In the genomic region with DNA sequence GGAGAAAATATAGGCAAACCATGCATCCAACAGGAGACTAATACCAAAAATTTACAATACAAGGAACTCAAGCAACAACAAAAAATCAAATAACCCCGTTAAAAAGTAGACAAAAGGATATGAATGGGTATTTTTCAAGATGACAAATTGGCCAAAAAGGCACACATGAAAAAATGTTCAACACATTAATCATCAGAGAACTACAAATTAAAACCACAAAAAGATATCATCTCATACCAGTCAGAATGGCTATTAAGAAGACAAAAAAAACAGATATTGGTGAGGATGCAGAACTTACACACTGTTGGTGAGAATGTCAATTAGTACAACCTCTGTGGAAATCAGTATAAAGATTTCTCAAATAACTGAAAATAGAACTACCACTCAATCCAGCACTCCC, we compare ENCODE assay signal across 19 cellular contexts. TPM values are rescaled to one million over a fixed set of nuclear protein-coding genes. Genes with fewer than 3 reads are reported as not detected.
DNase-seq lines count a peak whose midpoint lies in the region; ATAC-seq, FAIRE-seq and TF ChIP-seq lines count a peak whose summit lies in the region.
"Had no signal": no experiment of that assay in that cellular context is flagged by ENCODE, and none has a peak within 500 bp of the region (broad histone marks: within the 10 kb centered on the region; RNA-seq: fewer than 3 reads in every experiment).

No MANE protein-coding gene starts in this region.

- intact Hi-C loops in HepG2 (cut with micrococcal nuclease; ENCODE audit: unreplicated experiment), result no loop called here
- intact Hi-C loops in esophagus muscularis mucosa (cut with DNase I), result no loop called here

- FAIRE-seq in HepG2 (lab: Jason Lieb, UNC), result no peak

- peaks cover 9 to 61% of the 10 kb centered on the region in 2 experiments for H3K36me3 ChIP-seq in HepG2 (replicated peaks in 1 of 2; ENCODE audit: control insufficient read depth in 1 of 2, insufficient read depth in 2 of 2, low read length in 2 of 2)
- peaks cover 5 to 71% (median 28%) of the 10 kb centered on the region in 4 donors for H3K36me3 ChIP-seq in esophagus muscularis mucosa

- DNase-seq in A172 (ENCODE audit: low spot score) (peak; percentile 34), HCEC 1CT (peak; percentile 78), amniotic epithelial cell (ENCODE audit: low read depth) (peak; percentile 36), foreskin keratinocyte (peak; percentile 12 to 55), DMS79 treated with DMSO at 0.1 percent for 48 hours (lab: John Stamatoyannopoulos, UW) (no peak), HepG2 (ENCODE audit: low spot score) (no peak), esophagus muscularis mucosa (ENCODE audit: extremely low spot score) (no peak)
- no peak for DNase-seq in effector CD8-positive, alpha-beta T cell (lab: John Stamatoyannopoulos, UW)
- DNase-seq: activated B cell treated with CpG ODN at 0.5 μM for 24 hours; activated naive CD8-positive, alpha-beta T cell treated with anti-CD3 and anti-CD28 coated beads for 36 hours; caudate nucleus; CD4-positive, CD25-positive, alpha-beta regulatory T cell; H7; hippocampal formation; NCI-H1105; NCI-H526 treated with DMSO at 0.1 percent for 48 hours; stimulated activated naive CD8-positive, alpha-beta T cell treated with anti-CD3 and anti-CD28 coated beads, Interleukin-15, amount 100 ng/mL, for 72 hours; upper lobe of left lung had no signal

- peaks cover 16% of the 10 kb centered on the region for H3K79me2 ChIP-seq in HepG2 (ENCODE audit: insufficient read depth, low read length)

- H3K9ac ChIP-seq in HepG2 (ENCODE audit: insufficient read depth, low read depth, low read length), result no peak overlapping the region

- in situ Hi-C loops in HepG2 (cut with HindIII; ENCODE audit: extremely low pct_ligation_motif_present, low pct_unique_long_range_greater_than_20kb), result loop anchor here (25.0 kb wide), 1 partner anchor 280 kb away; no protein-coding TSS in a partner anchor

- POLR2A ChIA-PET in HepG2 (lab: Yijun Ruan, JAX), result no interaction called here

- H3K4me2 ChIP-seq in HepG2 (ENCODE audit: low read depth, low read length), result no peak overlapping the region

- no peaks in the 10 kb centered on the region for H4K20me1 ChIP-seq in HepG2 (ENCODE audit: insufficient read depth, low read length)

- BruUV-seq in HepG2 (replicated peaks; lab: Mats Ljungman, UMichigan), result no TSS peak

- CTCF ChIA-PET in HepG2 (lab: Yijun Ruan, JAX; ENCODE audit: low intra/inter-chr PET ratio, low total read pairs), result no interaction called here

- H3K4me3 ChIP-seq in HepG2 (replicated peaks in 1 of 3; ENCODE audit: insufficient read depth in 1 of 3, low read depth in 2 of 3, low read length in 3 of 3) (no peak overlapping the region), esophagus muscularis mucosa (no peak overlapping the region)
- H3K4me3 ChIP-seq: SJSA1, upper lobe of left lung had no signal

- no peak for TF ChIP-seq EP300 in HepG2 (IDR thresholded peaks at IDR 0.05; ENCODE audit: low read depth in 2 of 2, low read length in 2 of 2)
- TF ChIP-seq EP300 in HepG2 (CRISPR knock-in tag; IDR thresholded peaks at IDR 0.05; ENCODE audit: borderline replicate concordance), result no peak
- TF ChIP-seq EP300 in esophagus muscularis mucosa (IDR thresholded peaks at IDR 0.05), result no peak

- TF ChIP-seq CTCF in foreskin keratinocyte (conservative IDR thresholded peaks at IDR 0.05), result no peak
- TF ChIP-seq CTCF in HepG2 (CRISPR knock-in tag; IDR thresholded peaks at IDR 0.05), result no peak
- TF ChIP-seq CTCF in esophagus muscularis mucosa (IDR thresholded peaks at IDR 0.05), result no peak

- H3K27me3 ChIP-seq in foreskin keratinocyte (no peaks in the 10 kb centered on the region), HepG2 (ENCODE audit: control insufficient read depth in 1 of 2, insufficient read depth in 2 of 2, low read length in 2 of 2) (no peaks in the 10 kb centered on the region), esophagus muscularis mucosa (no peaks in the 10 kb centered on the region)
- H3K27me3 ChIP-seq: SJSA1, upper lobe of left lung had no signal

- H3K9me3 ChIP-seq in HepG2 (ENCODE audit: low read length) (no peaks in the 10 kb centered on the region), esophagus muscularis mucosa (no peaks in the 10 kb centered on the region)
- H3K9me3 ChIP-seq: SJSA1, upper lobe of left lung had no signal

- no peak for TF ChIP-seq RAD21 in HepG2 (CRISPR knock-in tag; IDR thresholded peaks at IDR 0.05)

- H3K4me1 ChIP-seq in foreskin keratinocyte (peaks cover 9% of the 10 kb centered on the region), HepG2 (ENCODE audit: insufficient read depth, low read length) (no peaks in the 10 kb centered on the region), esophagus muscularis mucosa (no peaks in the 10 kb centered on the region)
- H3K4me1 ChIP-seq: SJSA1, upper lobe of left lung had no signal

- TF ChIP-seq POLR2A in HepG2 (IDR thresholded peaks at IDR 0.05; ENCODE audit: insufficient read depth in 1 of 2, low read depth in 2 of 2, low read length in 2 of 2), result no peak
- TF ChIP-seq POLR2A in esophagus muscularis mucosa (IDR thresholded peaks at IDR 0.05; ENCODE audit: low read depth), result no peak

- no peak overlapping the region for H3K27ac ChIP-seq in foreskin keratinocyte
- no peak overlapping the region for H3K27ac ChIP-seq in HepG2 (ENCODE audit: extremely low read length, insufficient read depth, low read length)
- no peak overlapping the region for H3K27ac ChIP-seq in esophagus muscularis mucosa (replicated peaks in 1 of 4)
- H3K27ac ChIP-seq: SJSA1, upper lobe of left lung had no signal

- ATAC-seq in foreskin keratinocyte (peak; percentile 70), HepG2 (no peak)
- ATAC-seq: stimulated activated naive CD8-positive, alpha-beta T cell treated with anti-CD3 and anti-CD28 coated beads, Interleukin-15, amount 100 ng/mL, for 72 hours had no signal

- H2AFZ ChIP-seq in HepG2 (ENCODE audit: low read length), result no peak overlapping the region

- 97% methylated on average over 1 of the region's 1 CpG for WGBS in HepG2 (ENCODE audit: low lambda C conversion rate)
- 85% methylated on average over 1 of the region's 1 CpG for WGBS in esophagus muscularis mucosa

TF ChIP-seq in HepG2, 621 proteins besides CTCF, POLR2A, EP300 and RAD21 (continues in another document):
- TF ChIP-seq ZNF879 (CRISPR knock-in tag; IDR thresholded peaks at IDR 0.05), result no peak
- no peak for TF ChIP-seq SNAI1 (CRISPR knock-in tag; IDR thresholded peaks at IDR 0.05; ENCODE audit: borderline replicate concordance)
- no peak for TF ChIP-seq KDM5B (CRISPR knock-in tag; IDR thresholded peaks at IDR 0.05; ENCODE audit: borderline replicate concordance)
- TF ChIP-seq ZNF317 (CRISPR knock-in tag; IDR thresholded peaks at IDR 0.05), result no peak

RNA-seq across cellular contexts. Expression of a gene that starts 35.0 kb away (rescaled TPM):
- total RNA-seq in A172 (2014; rRNA removed; shearing (Covaris generic)), result 69.0 and 75.4 TPM in 2 replicates
- 39.4 and 40.0 TPM in 2 replicates for total RNA-seq in foreskin keratinocyte
- 20.9 and 23.3 TPM in 2 replicates for polyA plus RNA-seq in foreskin keratinocyte
- 38.7 and 50.2 TPM in 2 replicates for total RNA-seq in HepG2 (2016; rRNA removed; fragmentation: Illumina TruSeq; extraction: Trizol)
- total RNA-seq in HepG2 (2016; cell fraction: cytosol; rRNA removed; fragmentation: Illumina TruSeq; extraction: Trizol; ENCODE audit: low read depth), result 14.0 and 19.4 TPM in 2 replicates
- total RNA-seq in HepG2 (2016; cell fraction: insoluble cytoplasmic fraction; rRNA removed; fragmentation: Illumina TruSeq; extraction: Trizol), result 38.8 and 49.0 TPM in 2 replicates
- total RNA-seq in HepG2 (2016; cell fraction: membrane; rRNA removed; fragmentation: Illumina TruSeq; extraction: Trizol), result 23.9 and 33.2 TPM in 2 replicates
- 39.3 and 43.5 TPM in 2 replicates for total RNA-seq in HepG2 (2016; cell fraction: nucleus; rRNA removed; fragmentation: Illumina TruSeq; extraction: Trizol)
- polyA plus RNA-seq in HepG2 (2011; rRNA removed), result 13.5 and 18.1 TPM in 2 replicates
- 8.0 and 11.3 TPM in 2 replicates for polyA plus RNA-seq in HepG2 (2011; cell fraction: cytosol; rRNA removed)
- 14.7 and 17.6 TPM in 2 replicates for polyA plus RNA-seq in HepG2 (2011; cell fraction: nucleus; rRNA removed)
- 13.9 and 16.3 TPM in 2 replicates for polyA plus RNA-seq in HepG2 (2012)
- polyA plus RNA-seq in HepG2 (2016; cell fraction: cytosol; fragmentation: Illumina TruSeq; extraction: Trizol; ENCODE audit: low read depth), result 1.5 and 1.8 TPM in 2 replicates
- polyA plus RNA-seq in HepG2 (2016; cell fraction: insoluble cytoplasmic fraction; fragmentation: Illumina TruSeq; extraction: Trizol; ENCODE audit: low read depth), result 28.6 and 28.7 TPM in 2 replicates
- 2.3 and 3.2 TPM in 2 replicates for polyA plus RNA-seq in HepG2 (2016; cell fraction: membrane; fragmentation: Illumina TruSeq; extraction: Trizol; ENCODE audit: low read depth)
- polyA plus RNA-seq in HepG2 (2016; cell fraction: nucleus; fragmentation: Illumina TruSeq; extraction: Trizol; ENCODE audit: insufficient read depth, low read depth), result 28.1 and 32.8 TPM in 2 replicates
- polyA minus RNA-seq in HepG2 (2011; rRNA and poly(A)+ RNA removed; ENCODE audit: low replicate concordance), result 14.4 and 24.2 TPM in 2 replicates
- polyA minus RNA-seq in HepG2 (2011; cell fraction: cytosol; rRNA and poly(A)+ RNA removed), result 12.3 and 12.7 TPM in 2 replicates
- 70.5 and 70.8 TPM in 2 replicates for polyA minus RNA-seq in HepG2 (2011; cell fraction: nucleus; rRNA and poly(A)+ RNA removed)
- total RNA-seq in esophagus muscularis mucosa, result 10 to 100 TPM; 10.4 to 16.4 (median 11.2) TPM

Comparison
In these comparisons a context has a peak if more than half of its experiments do, and no peak if none do; other contexts are left out.
1. DNase-seq: peak in A172 (single experiment), HCEC 1CT (single experiment), amniotic epithelial cell (single experiment) and foreskin keratinocyte (2 of 2); none in DMS79 treated with DMSO at 0.1 percent for 48 hours (single experiment), HepG2 (single experiment), effector CD8-positive, alpha-beta T cell (single experiment) and esophagus muscularis mucosa (single experiment).